Comparison of ENCODE assay signal across 11 cellular contexts in the genomic region with DNA sequence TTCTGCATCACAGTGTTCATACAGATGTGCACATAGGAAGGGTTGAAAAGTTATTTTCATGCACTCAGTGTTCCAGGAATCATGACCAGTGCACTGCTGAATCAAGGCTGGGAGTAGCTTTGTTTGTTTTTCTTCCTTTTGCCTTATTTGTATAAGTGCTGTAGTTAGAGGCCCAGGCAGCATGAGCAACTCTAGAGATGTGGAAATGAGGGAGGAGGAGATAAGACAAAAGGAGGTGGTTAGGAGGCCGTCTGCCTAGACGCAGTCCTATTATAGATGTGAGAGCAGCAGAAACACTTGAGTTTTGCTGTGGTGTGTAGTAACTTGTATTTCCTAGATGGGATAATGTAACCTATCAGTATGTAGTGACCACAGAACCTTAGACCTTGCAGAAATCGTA.
DNase-seq lines count a peak whose midpoint lies in the region; ATAC-seq and TF ChIP-seq lines count a peak whose summit lies in the region.
"Had no signal": no experiment of that assay in that cellular context is flagged by ENCODE, and none has a peak within 500 bp of the region (broad histone marks: within the 10 kb centered on the region; RNA-seq: fewer than 3 reads in every experiment).

No MANE protein-coding gene starts in this region.

- H3K27ac ChIP-seq in colonic mucosa (peak overlapping the region; percentile 6), left lung (no peak overlapping the region)
- H3K27ac ChIP-seq: BLaER1 had no signal

- no peak overlapping the region for H3K4me3 ChIP-seq in AG04449 (ENCODE audit: low read depth, low read length)
- no peak overlapping the region for H3K4me3 ChIP-seq in colonic mucosa
- H3K4me3 ChIP-seq in left lung, result no peak overlapping the region
- H3K4me3 ChIP-seq: adrenal gland, BLaER1 had no signal

- H3K36me3 Mint-ChIP-seq in CD14-positive monocyte, result no peaks in the 10 kb centered on the region

- no peaks in the 10 kb centered on the region for H3K27me3 ChIP-seq in colonic mucosa
- H3K27me3 ChIP-seq in left lung, result no peaks in the 10 kb centered on the region
- H3K27me3 ChIP-seq: adrenal gland, BLaER1 had no signal

- DNase-seq in AG04449 (ENCODE audit: low read depth, low spot score) (peak; percentile 88), LHCN-M2 (ENCODE audit: low read depth) (peak; percentile 91), colonic mucosa (no peak), left lung (no peak), DMS153 treated with DMSO at 0.1 percent for 48 hours (lab: John Stamatoyannopoulos, UW; ENCODE audit: unreplicated experiment) (no peak), NCI-H345 treated with DMSO at 0.1 percent for 48 hours (lab: John Stamatoyannopoulos, UW; ENCODE audit: unreplicated experiment) (no peak), CD14-positive monocyte (ENCODE audit: low spot score) (no peak), activated gamma-delta T cell (lab: John Stamatoyannopoulos, UW) (no peak)
- DNase-seq: activated CD4-positive, alpha-beta T cell treated with anti-CD3 and anti-CD28 coated beads, Interleukin-2, amount 50 U/mL, for 1 hour had no signal

- TF ChIP-seq CTCF in AG04449 (IDR thresholded peaks at IDR 0.05; ENCODE audit: insufficient read depth, low read length, missing control alignments) (no peak), colonic mucosa (IDR thresholded peaks at IDR 0.05) (no peak), left lung (IDR thresholded peaks at IDR 0.05) (no peak), CD14-positive monocyte (IDR thresholded peaks at IDR 0.05) (no peak)

- H3K9me3 Mint-ChIP-seq in CD14-positive monocyte, result peaks cover 0 to 3% (median 0%) of the 10 kb centered on the region in 7 donors

- H3K4me1 Mint-ChIP-seq in CD14-positive monocyte, result peaks cover 8% of the 10 kb centered on the region

- POLR2A ChIA-PET in AG04449 (lab: Yijun Ruan, JAX), result interaction anchor here (0.6 to 0.9 kb wide), 2 partner anchors 46 to 78 kb away, joined by 3 to 4 read pairs; no protein-coding TSS in a partner anchor

- H3K36me3 ChIP-seq in colonic mucosa (no peaks in the 10 kb centered on the region), left lung (no peaks in the 10 kb centered on the region)
- H3K36me3 ChIP-seq: adrenal gland, BLaER1 had no signal

- no peak overlapping the region for H3K9ac ChIP-seq in colonic mucosa (ENCODE audit: low read depth in 2 of 2, low read length in 2 of 2)
- H3K9ac ChIP-seq: BLaER1 had no signal

- CTCF ChIA-PET in AG04449 (lab: Yijun Ruan, JAX), result interaction anchor here (1.0 kb wide), 1 partner anchor 64 kb away, joined by 3 read pairs; no protein-coding TSS in a partner anchor

- ATAC-seq in left lung, result peak; percentile 62

- no peak overlapping the region for H3K4me3 Mint-ChIP-seq in CD14-positive monocyte

- H3K27me3 Mint-ChIP-seq in CD14-positive monocyte (ENCODE audit: low read depth in 3 of 3), result peaks cover 0 to 1% (median 0%) of the 10 kb centered on the region in 3 donors

- no peaks in the 10 kb centered on the region for H3K4me1 ChIP-seq in colonic mucosa
- peaks cover 0 to 4% of the 10 kb centered on the region in 2 donors for H3K4me1 ChIP-seq in left lung
- H3K4me1 ChIP-seq: BLaER1 had no signal

- no peak overlapping the region for H3K27ac Mint-ChIP-seq in CD14-positive monocyte

- intact Hi-C loops in colonic mucosa (cut with DNase I), result no loop called here
- intact Hi-C loops in left lung (cut with DNase I), result loop anchor here in 1 of 2 donors (10.0 kb wide), 1 partner anchor 47 kb away; no protein-coding TSS in a partner anchor
- intact Hi-C loops in CD14-positive monocyte (cut with micrococcal nuclease), result no loop called here

- H3K9me3 ChIP-seq in colonic mucosa (no peaks in the 10 kb centered on the region), left lung (no peaks in the 10 kb centered on the region)
- H3K9me3 ChIP-seq: adrenal gland, BLaER1 had no signal

Comparison
In these comparisons a context has a peak if more than half of its experiments do, and no peak if none do; other contexts are left out.
1. DNase-seq: peak in AG04449 (single experiment) and LHCN-M2 (single experiment); none in colonic mucosa (single experiment), left lung (0 of 2), DMS153 treated with DMSO at 0.1 percent for 48 hours (single experiment), NCI-H345 treated with DMSO at 0.1 percent for 48 hours (single experiment), CD14-positive monocyte (single experiment) and activated gamma-delta T cell (single experiment).